ENCODE assay signal across 14 cellular contexts in the genomic region with DNA sequence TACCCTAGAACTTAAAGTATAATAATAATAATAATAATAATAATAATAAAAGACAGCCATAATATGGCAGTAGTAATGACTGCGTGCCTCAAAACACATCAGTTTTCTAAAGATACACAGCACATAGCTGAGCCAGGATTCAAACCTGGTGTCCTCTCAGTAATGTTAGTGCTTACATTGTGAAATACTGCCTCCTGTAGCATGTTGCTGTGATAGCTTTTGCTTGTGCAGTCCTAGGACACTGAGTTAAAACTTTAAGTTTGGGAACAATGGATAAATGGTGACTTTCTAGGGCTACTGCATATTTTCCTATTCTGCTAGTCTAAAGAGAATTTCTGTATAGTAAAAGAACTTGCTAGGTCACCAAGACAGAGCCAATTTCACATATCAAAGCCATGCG. TPM values are rescaled to one million over a fixed set of nuclear protein-coding genes. Genes with fewer than 3 reads are reported as not detected.
DNase-seq lines count a peak whose midpoint lies in the region; ATAC-seq and TF ChIP-seq lines count a peak whose summit lies in the region.
"Not testable (repeated sequence)": the region's sequence is repeated elsewhere in the genome, so short reads cannot be mapped to it uniquely, and the experiment has no call there.
"Had no signal": no experiment of that assay in that cellular context is flagged by ENCODE, and none has a peak within 500 bp of the region (broad histone marks: within the 10 kb centered on the region; RNA-seq: fewer than 3 reads in every experiment).

No MANE protein-coding gene starts in this region.

- H3K4me1 ChIP-seq in HCT116 (ENCODE audit: control insufficient read depth in 1 of 2, insufficient read depth in 2 of 2, low read length in 2 of 2); mesendoderm (ENCODE audit: control insufficient read depth, low read depth, low read length): not testable (repeated sequence)

- H4K20me1 ChIP-seq in HCT116 (ENCODE audit: insufficient read depth), result not testable (repeated sequence)

- not testable (repeated sequence) for H3K4me3 ChIP-seq in GM06990 (replicated peaks; ENCODE audit: low read depth, low read length); HCT116 (replicated peaks in 1 of 2; ENCODE audit: low read depth in 1 of 2, low read length in 2 of 2); mesendoderm (ENCODE audit: low read length)

- H2BK120ac ChIP-seq in mesendoderm (ENCODE audit: low read depth, low read length), result not testable (repeated sequence)

- not testable (repeated sequence) for H3K9ac ChIP-seq in HCT116 (ENCODE audit: low read length); mesendoderm (ENCODE audit: low read length)

- ATAC-seq in GM18861 (IDR thresholded peaks at IDR 0.05; ENCODE audit: unreplicated experiment), result peak; percentile 82
- peak; percentile 61 for ATAC-seq in GM19452 (IDR thresholded peaks at IDR 0.05; ENCODE audit: unreplicated experiment)
- ATAC-seq in HCT116, result peak; percentile 67; the same call in 1 of the 2 replicates
- peak; percentile 65 for ATAC-seq in HG03060 (IDR thresholded peaks at IDR 0.05; ENCODE audit: low read depth, unreplicated experiment)
- peak; percentile 54 for ATAC-seq in HG03565 (IDR thresholded peaks at IDR 0.05; ENCODE audit: unreplicated experiment)

- BruUV-seq in HCT116 (replicated peaks; lab: Mats Ljungman, UMichigan), result not testable (repeated sequence)

- TF ChIP-seq RAD21 in HCT116 (IDR thresholded peaks at IDR 0.05; ENCODE audit: low read depth), result peak; percentile 29; the same call in 1 of the 2 replicates

- H3K27me3 ChIP-seq in GM06990 (replicated peaks; ENCODE audit: control insufficient read depth, insufficient read depth, low read length); HCT116 (ENCODE audit: insufficient read depth, low read length); mesendoderm (ENCODE audit: insufficient read depth, low read length, poor library complexity): not testable (repeated sequence)

- H3K23ac ChIP-seq in mesendoderm (ENCODE audit: low read length), result not testable (repeated sequence)

- RAD21 ChIA-PET in HCT116 (lab: Charles Lee; ENCODE audit: low non-redundant PET in 1 of 2, low total read pairs in 2 of 2, uncharacterized antibody in 2 of 2, unreplicated experiment in 2 of 2), result not testable (repeated sequence)

- not testable (repeated sequence) for H2BK5ac ChIP-seq in mesendoderm (ENCODE audit: low read length)

- not testable (repeated sequence) for H3K79me1 ChIP-seq in mesendoderm (ENCODE audit: low read length)

- not testable (repeated sequence) for DNase-seq in GM06990 (ENCODE audit: extremely low read depth, insufficient read length); HCT116 (ENCODE audit: low read depth, low spot score)
- DNase-seq in SK-MEL-5 (ENCODE audit: low read depth, low spot score) (peak; percentile 24), mesendoderm (peak; percentile 42)

- in situ Hi-C loops in SK-MEL-5 (cut with HindIII; ENCODE audit: low pct_unique_long_range_greater_than_20kb, low sequenced_read_pairs), result not testable (repeated sequence)

- not testable (repeated sequence) for H3K56ac ChIP-seq in mesendoderm (ENCODE audit: low read length)

- not testable (repeated sequence) for H2AFZ ChIP-seq in HCT116 (ENCODE audit: low read depth, low read length, poor library complexity, severe bottlenecking)

- not testable (repeated sequence) for H3K4me2 ChIP-seq in HCT116 (ENCODE audit: low read length); mesendoderm (ENCODE audit: low read length)

- no CpG with 5 or more reads among the region's 2 CpGs for WGBS in mesendoderm (ENCODE audit: extremely low coverage, insufficient coverage, low lambda C conversion rate)

- not testable (repeated sequence) for H2AK5ac ChIP-seq in mesendoderm (ENCODE audit: low read length)

- not testable (repeated sequence) for H4K8ac ChIP-seq in mesendoderm (ENCODE audit: low read depth, low read length)

- not testable (repeated sequence) for H3K79me2 ChIP-seq in HCT116 (ENCODE audit: insufficient read depth, low read length); mesendoderm (ENCODE audit: control insufficient read depth, insufficient read depth, low read length)

- not testable (repeated sequence) for H4K5ac ChIP-seq in mesendoderm (ENCODE audit: low read length)

- not testable (repeated sequence) for H2BK15ac ChIP-seq in mesendoderm (replicated peaks; ENCODE audit: low read depth)

- POLR2A ChIA-PET in HCT116 (lab: Charles Lee), result not testable (repeated sequence)

- H3K36me3 ChIP-seq in GM06990 (ENCODE audit: control insufficient read depth, insufficient read depth, low read length); HCT116 (ENCODE audit: control insufficient read depth in 1 of 2, insufficient read depth in 2 of 2, low read length in 2 of 2); mesendoderm (ENCODE audit: control insufficient read depth, insufficient read depth, low read length): not testable (repeated sequence)

- CTCF ChIA-PET in HCT116 (lab: Charles Lee), result not testable (repeated sequence)

- not testable (repeated sequence) for TF ChIP-seq POLR2A in HCT116 (IDR thresholded peaks at IDR 0.05; ENCODE audit: borderline replicate concordance, extremely low read depth, insufficient read depth, insufficient read length)

- TF ChIP-seq CTCF in GM06990 (IDR thresholded peaks at IDR 0.05; ENCODE audit: insufficient read depth, low read length, poor library complexity, severe bottlenecking) (peak; percentile 33), HCT116 (IDR thresholded peaks at IDR 0.05 in 2 of 3, conservative IDR thresholded peaks at IDR 0.05 in 1 of 3; ENCODE audit: borderline replicate concordance in 1 of 3, insufficient read depth in 1 of 3, low read depth in 2 of 3, low read length in 2 of 3) (peak in 2 of 3 experiments; percentile 16 to 36; a peak in 3 of 6 replicates)

- not testable (repeated sequence) for H3K9me2 ChIP-seq in HCT116 (ENCODE audit: insufficient read depth)

- intact Hi-C loops in HCT116 (cut with micrococcal nuclease), result not testable (repeated sequence)

- not testable (repeated sequence) for H3K27ac ChIP-seq in HCT116 (ENCODE audit: low read depth, low read length); mesendoderm (ENCODE audit: low read depth, low read length)

- H3K4ac ChIP-seq in mesendoderm (ENCODE audit: low read depth, low read length), result not testable (repeated sequence)

- H3K18ac ChIP-seq in mesendoderm (ENCODE audit: low read length), result not testable (repeated sequence)

- not testable (repeated sequence) for H3K9me3 ChIP-seq in HCT116 (ENCODE audit: control insufficient read depth in 1 of 2, insufficient read depth in 1 of 2, low read depth in 1 of 2, low read length in 2 of 2)

RNA-seq across cellular contexts. Expression of a gene that starts 36.5 kb away (rescaled TPM):
- total RNA-seq in HCT116 (2021; ENCODE audit: unreplicated experiment), result not detected
- not detected in 2 replicates for polyA plus RNA-seq in HCT116 (2012)
- not detected in 2 replicates for total RNA-seq in SK-MEL-5 (2014; rRNA removed; shearing (Covaris generic))
- not detected in 2 replicates for polyA plus RNA-seq in SK-MEL-5 (2015; cell fraction: cytosol; rRNA removed)
- not detected in 2 replicates for polyA plus RNA-seq in SK-MEL-5 (2015; cell fraction: nucleus; rRNA removed)
- 10.9 TPM for polyA plus RNA-seq in mesendoderm (2013, experiment 1 of 2)
- polyA plus RNA-seq in mesendoderm (2013, experiment 2 of 2), result 14.0 TPM
- total RNA-seq: activated CD8-positive, alpha-beta T cell treated with anti-CD3 and anti-CD28 coated beads, Interleukin-2, amount 10 ng/mL, durations not matched to agents 7 days and 5 days; heart left ventricle; left cardiac atrium; myocyte; occipital lobe; upper lobe of right lung had no signal
- polyA plus RNA-seq: heart left ventricle had no signal
